In the genomic region with DNA sequence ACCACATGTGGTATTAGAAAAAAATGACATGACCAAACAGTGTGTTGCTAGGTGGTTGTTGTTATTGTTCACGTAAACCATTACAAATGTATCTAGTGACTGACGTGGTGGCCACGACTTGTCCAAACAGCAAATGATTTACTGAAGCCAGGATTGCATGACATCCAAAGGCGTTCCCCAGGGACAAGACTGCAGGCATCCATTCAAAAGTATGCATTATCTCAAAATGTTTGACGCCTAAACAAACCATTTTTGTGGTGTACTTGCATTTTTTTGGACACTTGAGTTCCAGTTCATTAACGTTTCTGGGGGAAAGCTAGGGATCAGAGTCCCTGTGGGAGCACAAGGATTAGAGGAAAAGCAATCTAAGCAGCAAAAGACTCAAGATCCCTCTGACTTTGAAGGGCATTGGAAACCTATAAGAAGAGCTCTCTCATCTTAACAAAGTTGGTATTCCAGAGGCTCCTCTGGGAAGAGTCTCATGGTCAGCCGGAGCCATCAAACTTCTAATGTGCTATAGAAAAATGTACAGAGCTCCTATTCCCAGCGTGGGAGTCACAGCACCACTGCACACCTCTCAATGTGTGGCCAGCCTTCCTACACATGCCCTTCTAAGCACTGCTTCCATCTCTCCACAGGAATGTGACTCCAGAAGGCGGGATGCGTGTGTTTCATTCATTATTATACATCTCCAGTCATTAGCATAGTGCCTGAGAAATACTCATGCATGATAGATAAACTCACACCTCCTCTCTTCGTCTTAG, we compare ENCODE assay signal across 14 cellular contexts.
DNase-seq lines count a peak whose midpoint lies in the region; ATAC-seq, FAIRE-seq and TF ChIP-seq lines count a peak whose summit lies in the region.
"Had no signal": no experiment of that assay in that cellular context is flagged by ENCODE, and none has a peak within 500 bp of the region (broad histone marks: within the 10 kb centered on the region; RNA-seq: fewer than 3 reads in every experiment).

No MANE protein-coding gene starts in this region.

- H3K4me3 ChIP-seq in ACC112 (ENCODE audit: low read depth, low read length) (peak overlapping the region; percentile 31; the same call in 1 of the 2 replicates), HEK293 (ENCODE audit: low read depth, low read length) (no peak overlapping the region), ascending aorta (no peak overlapping the region), pancreas (no peak overlapping the region)
- H3K4me3 ChIP-seq: BLaER1, lung, tibial artery had no signal

- H2AFZ ChIP-seq in ACC112 (ENCODE audit: low read length, unreplicated experiment), result no peak overlapping the region

- H3K4me1 ChIP-seq in ACC112 (ENCODE audit: control insufficient read depth, insufficient read depth, low read length, unreplicated experiment) (peaks cover 90% of the 10 kb centered on the region), HEK293 (ENCODE audit: control insufficient read depth, insufficient read depth, low read length) (peaks cover 9% of the 10 kb centered on the region), ascending aorta (peaks cover 12 to 28% of the 10 kb centered on the region in 2 donors), pancreas (no peaks in the 10 kb centered on the region)
- H3K4me1 ChIP-seq: BLaER1 had no signal

- H3K27me3 ChIP-seq in ACC112 (ENCODE audit: insufficient read depth, low read length) (no peaks in the 10 kb centered on the region), ascending aorta (no peaks in the 10 kb centered on the region), pancreas (no peaks in the 10 kb centered on the region)
- H3K27me3 ChIP-seq: BLaER1, tibial artery had no signal

- ATAC-seq in left ventricle myocardium superior (peak; percentile 31), HG03439 (IDR thresholded peaks at IDR 0.05; ENCODE audit: unreplicated experiment) (no peak), pancreas (no peak)

- H3K79me2 ChIP-seq in ACC112 (ENCODE audit: control insufficient read depth, insufficient read depth, low read length, unreplicated experiment), result peaks cover 88% of the 10 kb centered on the region

- H3K27ac ChIP-seq in ACC112 (ENCODE audit: low read depth, low read length) (peak overlapping the region; percentile 99), HEK293 (ENCODE audit: extremely low read depth, low read depth, low read length) (peak overlapping the region; percentile 53; the same call in 1 of the 2 replicates), ascending aorta (peak overlapping the region; percentile 0 to 56), pancreas (no peak overlapping the region)
- H3K27ac ChIP-seq: BLaER1 had no signal

- H3K9me3 ChIP-seq in HEK293 (ENCODE audit: control insufficient read depth, insufficient read depth, low read depth, low read length), result no peaks in the 10 kb centered on the region
- no peaks in the 10 kb centered on the region for H3K9me3 ChIP-seq in ascending aorta
- H3K9me3 ChIP-seq in pancreas, result no peaks in the 10 kb centered on the region
- H3K9me3 ChIP-seq: BLaER1, tibial artery had no signal

- POLR2A ChIA-PET in HEK293 (lab: Yijun Ruan, JAX), result no interaction called here

- WGBS in pancreas, 2 donors, result 58 to 66% methylated on average over 11 of the region's 11 CpGs

- peaks cover 28% of the 10 kb centered on the region for H3K36me3 ChIP-seq in ACC112 (ENCODE audit: insufficient read depth, low read length)
- H3K36me3 ChIP-seq in HEK293 (ENCODE audit: control insufficient read depth in 2 of 2, insufficient read depth in 1 of 2, low read length in 2 of 2), result no peaks in the 10 kb centered on the region
- no peaks in the 10 kb centered on the region for H3K36me3 ChIP-seq in ascending aorta
- no peaks in the 10 kb centered on the region for H3K36me3 ChIP-seq in pancreas
- H3K36me3 ChIP-seq: BLaER1, tibial artery had no signal

- no peak for FAIRE-seq in pancreas (lab: Jason Lieb, UNC)

- DNase-seq in ascending aorta (ENCODE audit: low spot score in 2 of 2) (no peak), left ventricle myocardium superior (no peak), pancreas (no peak), NCI-H345 treated with DMSO at 0.1 percent for 48 hours (lab: John Stamatoyannopoulos, UW; ENCODE audit: unreplicated experiment) (no peak), cortex of kidney (lab: John Stamatoyannopoulos, UW) (no peak)
- DNase-seq: activated CD4-positive, alpha-beta T cell treated with anti-CD3 and anti-CD28 coated beads, Interleukin-2, amount 10 ng/mL, durations not matched to agents 7 days and 5 days; activated gamma-delta T cell; SW 1271; tibial artery had no signal

- intact Hi-C loops in ascending aorta (cut with DNase I) (no loop called here), left ventricle myocardium superior (cut with micrococcal nuclease) (no loop called here), pancreas (cut with DNase I) (no loop called here)

- CTCF ChIA-PET in HEK293 (lab: Yijun Ruan, JAX), result interaction anchor here (0.7 to 1.0 kb wide), 2 partner anchors 217 to 563 kb away, joined by 4 read pairs; no protein-coding TSS in a partner anchor

- TF ChIP-seq CTCF in HEK293 (tag by site-specific recombination; IDR thresholded peaks at IDR 0.05), result no peak
- TF ChIP-seq CTCF in ascending aorta (IDR thresholded peaks at IDR 0.05), result no peak
- TF ChIP-seq CTCF in pancreas (IDR thresholded peaks at IDR 0.05), result no peak

TF ChIP-seq in HEK293, 187 proteins besides CTCF, POLR2A, EP300 and RAD21 (continues in another document):
- TF ChIP-seq ZNF2 (tag by site-specific recombination; IDR thresholded peaks at IDR 0.05) (peak; percentile 58; the same call in 1 of the 2 replicates), ZNF221 (tag by site-specific recombination; IDR thresholded peaks at IDR 0.05; ENCODE audit: borderline replicate concordance) (no peak), FEZF1 (tag by site-specific recombination; IDR thresholded peaks at IDR 0.05) (peak; percentile 88), ZNF391 (tag by site-specific recombination; IDR thresholded peaks at IDR 0.05; ENCODE audit: borderline replicate concordance, low read depth) (no peak), ZBTB8A (tag by site-specific recombination; IDR thresholded peaks at IDR 0.05) (peak; percentile 34; the same call in 1 of the 2 replicates), ZNF184 (tag by site-specific recombination; IDR thresholded peaks at IDR 0.05) (no peak), PRDM10 (tag by site-specific recombination; IDR thresholded peaks at IDR 0.05) (peak; percentile 15; the same call in 1 of the 2 replicates), ZNF132 (tag by site-specific recombination; IDR thresholded peaks at IDR 0.05; ENCODE audit: borderline replicate concordance) (no peak), GFI1B (tag by site-specific recombination; IDR thresholded peaks at IDR 0.05) (0 out of 2 replicates have a peak, but pooled peaks have one; percentile 47), ZNF558 (tag by site-specific recombination; IDR thresholded peaks at IDR 0.05) (0 out of 2 replicates have a peak, but pooled peaks have one; percentile 62), ZIC2 (tag by site-specific recombination; IDR thresholded peaks at IDR 0.05) (peak; percentile 40), PRDM6 (tag by site-specific recombination; IDR thresholded peaks at IDR 0.05) (peak; percentile 88), ZNF843 (tag by site-specific recombination; IDR thresholded peaks at IDR 0.05) (peak; percentile 79)
- TF ChIP-seq, protein P1, sequence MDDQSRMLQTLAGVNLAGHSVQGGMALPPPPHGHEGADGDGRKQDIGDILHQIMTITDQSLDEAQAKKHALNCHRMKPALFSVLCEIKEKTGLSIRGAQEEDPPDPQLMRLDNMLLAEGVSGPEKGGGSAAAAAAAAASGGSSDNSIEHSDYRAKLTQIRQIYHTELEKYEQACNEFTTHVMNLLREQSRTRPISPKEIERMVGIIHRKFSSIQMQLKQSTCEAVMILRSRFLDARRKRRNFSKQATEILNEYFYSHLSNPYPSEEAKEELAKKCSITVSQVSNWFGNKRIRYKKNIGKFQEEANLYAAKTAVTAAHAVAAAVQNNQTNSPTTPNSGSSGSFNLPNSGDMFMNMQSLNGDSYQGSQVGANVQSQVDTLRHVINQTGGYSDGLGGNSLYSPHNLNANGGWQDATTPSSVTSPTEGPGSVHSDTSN (CRISPR knock-in tag; IDR thresholded peaks at IDR 0.05), result no peak

Comparison
In these comparisons a context has a peak if more than half of its experiments do, and no peak if none do; other contexts are left out.
1. H3K27ac ChIP-seq: peak in ACC112 (single experiment), HEK293 (single experiment) and ascending aorta (2 of 2); none in pancreas (0 of 4).